7 cellular contexts compared by ENCODE assay signal in the genomic region with DNA sequence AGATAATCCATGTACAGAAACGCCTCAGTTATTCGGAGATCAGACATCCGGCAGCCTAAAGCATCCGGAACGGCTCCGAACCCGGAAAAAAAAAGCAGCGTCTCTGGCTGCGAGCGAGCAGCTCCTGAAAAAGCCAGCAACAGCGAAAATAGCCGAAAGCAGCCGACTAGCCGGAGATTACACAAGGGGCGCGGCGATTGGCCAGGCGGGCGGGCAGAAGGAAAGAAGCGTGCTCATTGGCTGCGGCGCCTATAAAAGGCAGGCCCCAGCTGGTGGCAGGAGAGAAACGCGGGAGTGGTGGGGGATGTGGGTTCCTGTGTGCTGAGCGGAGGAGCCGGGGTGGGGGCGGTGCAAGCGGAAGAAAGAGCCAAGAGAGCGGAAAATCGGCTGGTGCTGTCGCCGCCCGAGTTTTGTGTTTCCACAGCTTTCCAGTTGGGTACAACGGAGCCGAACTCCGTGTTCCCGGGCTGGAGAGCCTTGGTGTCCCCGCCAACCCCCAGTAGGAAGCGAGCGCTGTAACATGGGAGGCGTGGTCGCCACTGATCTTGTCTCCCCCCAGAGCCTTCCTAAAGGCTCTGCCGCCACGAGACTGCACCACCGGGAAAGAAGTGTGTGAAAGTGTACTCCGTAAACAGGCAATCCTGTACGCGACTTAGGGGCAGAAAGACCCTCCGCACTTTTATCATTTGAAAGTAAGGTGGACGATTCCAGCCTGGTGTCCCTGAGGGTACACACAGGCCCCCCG.
DNase-seq lines count a peak whose midpoint lies in the region; ATAC-seq and FAIRE-seq lines count a peak whose summit lies in the region.

A gene (minus strand): TSS at position 141 of the 745 bp plus-strand sequence.

- peak; percentile 96 for DNase-seq in GM18507 (ENCODE audit: extremely low spot score, insufficient read length, low read depth)
- peak; percentile 95 for DNase-seq in NCI-H2029 treated with DMSO at 0.1 percent for 48 hours (lab: John Stamatoyannopoulos, UW)
- DNase-seq in T-helper 9 cell, result peak; percentile 98
- DNase-seq in astrocyte of the hippocampus (ENCODE audit: low read depth, low spot score), result peak; percentile 99
- DNase-seq in hippocampal formation (lab: John Stamatoyannopoulos, UW), result peak; percentile 97
- DNase-seq in retina, result peak; percentile 96

- peak; percentile 98 for ATAC-seq in HG02981 (IDR thresholded peaks at IDR 0.05; ENCODE audit: unreplicated experiment)

- peak; percentile 95 for FAIRE-seq in GM18507 (lab: Jason Lieb, UNC)

Comparison
In these comparisons a context has a peak if more than half of its experiments do, and no peak if none do; other contexts are left out.
1. Peak in every context shown above with its lines: DNase-seq and ATAC-seq.